ENCODE assay signal across 19 cellular contexts in the genomic region with DNA sequence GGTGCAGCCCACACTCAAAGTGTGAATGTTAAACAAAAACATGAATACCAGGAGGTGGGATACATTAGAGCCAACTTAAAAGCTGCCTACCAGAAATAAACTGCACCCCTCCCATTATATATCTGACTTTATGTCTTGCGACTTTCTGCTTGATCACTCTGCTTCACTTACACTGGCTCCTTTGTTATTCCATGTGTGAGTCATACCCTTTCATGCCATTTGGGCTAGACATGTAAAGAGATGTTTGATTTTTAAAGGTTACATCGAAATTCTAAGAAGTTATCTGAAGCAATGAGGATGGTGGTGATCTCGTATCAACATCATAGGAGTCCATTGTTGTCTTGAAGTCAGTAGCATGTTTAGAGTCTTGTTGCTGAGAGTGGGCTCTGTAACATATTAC. TPM values are rescaled to one million over a fixed set of nuclear protein-coding genes. Genes with fewer than 3 reads are reported as not detected.
DNase-seq lines count a peak whose midpoint lies in the region; ATAC-seq, FAIRE-seq and TF ChIP-seq lines count a peak whose summit lies in the region.
"Had no signal": no experiment of that assay in that cellular context is flagged by ENCODE, and none has a peak within 500 bp of the region (broad histone marks: within the 10 kb centered on the region; RNA-seq: fewer than 3 reads in every experiment).

No MANE protein-coding gene starts in this region.

- POLR2A ChIA-PET in AG04449 (lab: Yijun Ruan, JAX), result no interaction called here

- H3K36me3 ChIP-seq in brain microvascular endothelial cell (replicated peaks), result no peaks in the 10 kb centered on the region
- no peaks in the 10 kb centered on the region for H3K36me3 ChIP-seq in body of pancreas (replicated peaks in 1 of 2; ENCODE audit: insufficient read depth in 1 of 2, low read depth in 2 of 2)

- CTCF ChIA-PET in AG04449 (lab: Yijun Ruan, JAX), result no interaction called here

- H3K4me3 ChIP-seq in AG04449 (ENCODE audit: low read depth, low read length) (no peak overlapping the region), brain microvascular endothelial cell (ENCODE audit: low read depth, low read length) (no peak overlapping the region), body of pancreas (no peak overlapping the region)
- H3K4me3 ChIP-seq: GM23338 had no signal

- TF ChIP-seq CTCF in AG04449 (IDR thresholded peaks at IDR 0.05; ENCODE audit: insufficient read depth, low read length, missing control alignments) (no peak), brain microvascular endothelial cell (IDR thresholded peaks at IDR 0.05; ENCODE audit: low read depth, low read length, missing control alignments) (no peak), body of pancreas (IDR thresholded peaks at IDR 0.05) (no peak)

- 48 to 51% methylated on average over 3 of the region's 3 CpGs for WGBS in body of pancreas, 2 donors

- H3K27me3 ChIP-seq in brain microvascular endothelial cell (replicated peaks) (no peaks in the 10 kb centered on the region), body of pancreas (no peaks in the 10 kb centered on the region)

- no peaks in the 10 kb centered on the region for H3K9me3 ChIP-seq in body of pancreas

- no peak for FAIRE-seq in GM12891 (lab: Jason Lieb, UNC)
- FAIRE-seq: GM18507 had no signal

- in situ Hi-C loops in brain microvascular endothelial cell (cut with HindIII; ENCODE audit: low pct_ligation_motif_present, low sequenced_read_pairs), result no loop called here

- H3K4me1 ChIP-seq in body of pancreas, result no peaks in the 10 kb centered on the region

- DNase-seq in AG04449 (ENCODE audit: low read depth, low spot score) (peak; percentile 2), LHCN-M2 (ENCODE audit: low read depth) (peak; percentile 64), brain microvascular endothelial cell (peak; percentile 75), hepatic stellate cell (ENCODE audit: low spot score) (peak; percentile 18), ureter (ENCODE audit: low spot score) (no peak), GM12891 (ENCODE audit: insufficient read length, low spot score) (no peak), NCI-H1092 treated with DMSO at 0.1 percent for 48 hours (lab: John Stamatoyannopoulos, UW) (no peak), body of pancreas (no peak)
- DNase-seq: ACHN; activated naive CD8-positive, alpha-beta T cell treated with anti-CD3 and anti-CD28 coated beads for 36 hours; COR-L47; cortex of kidney; NCI-H1417 treated with DMSO at 0.1 percent for 48 hours; NCI-H446 treated with DMSO at 0.1 percent for 48 hours; stimulated activated naive CD8-positive, alpha-beta T cell treated with anti-CD3 and anti-CD28 coated beads, Interleukin-15, Interleukin-2, amounts not matched to agents 100 U/mL and 50 U/mL, for 24 hours had no signal

- no peak for ATAC-seq in body of pancreas
- ATAC-seq: GM23338; stimulated activated naive CD8-positive, alpha-beta T cell treated with anti-CD3 and anti-CD28 coated beads, Interleukin-15, Interleukin-2, amounts not matched to agents 100 U/mL and 50 U/mL, for 24 hours had no signal

- intact Hi-C loops in body of pancreas (cut with DNase I), result no loop called here

- TF ChIP-seq POLR2A in GM12891 (IDR thresholded peaks at IDR 0.05; ENCODE audit: low read depth, low read length), result no peak
- no peak for TF ChIP-seq POLR2A in body of pancreas (IDR thresholded peaks at IDR 0.05)

- H3K27ac ChIP-seq in brain microvascular endothelial cell, result peak overlapping the region; percentile 49
- H3K27ac ChIP-seq in body of pancreas, result no peak overlapping the region

TF ChIP-seq in GM12891, 5 proteins besides CTCF, POLR2A, EP300 and RAD21:
- TF ChIP-seq SPI1 (IDR thresholded peaks at IDR 0.05; ENCODE audit: low read depth, low read length) (no peak), PAX5 (IDR thresholded peaks at IDR 0.05; ENCODE audit: insufficient read depth, low read length, severe bottlenecking) (no peak), POU2F2 (IDR thresholded peaks at IDR 0.05; ENCODE audit: low read depth, low read length) (no peak)

RNA-seq across cellular contexts. Expression of a gene that starts 31.6 kb away (rescaled TPM):
- total RNA-seq in LHCN-M2 (2014; rRNA removed), result 24.1 and 33.2 TPM in 2 replicates
- 3.9 TPM for polyA plus RNA-seq in LHCN-M2 (2012)
- 8.5 TPM for total RNA-seq in ureter
- not detected for polyA plus RNA-seq in GM12891 (2012; ENCODE audit: low read depth, missing spikeins)
- total RNA-seq in body of pancreas, result 1 to 10 TPM; 2.6 TPM
- total RNA-seq: T-helper 1 cell treated with Interleukin-12 subunit alpha and Interleukin-12 subunit beta and Interleukin-4 antibody, amounts not matched to agents 30 ng/mL and 1 ng/mL, for 36 hours had no signal
- polyA plus RNA-seq: IgD-negative memory B cell had no signal

Comparison
In these comparisons a context has a peak if more than half of its experiments do, and no peak if none do; other contexts are left out.
1. DNase-seq: peak in AG04449 (single experiment), LHCN-M2 (single experiment), brain microvascular endothelial cell (single experiment) and hepatic stellate cell (single experiment); none in ureter (single experiment), GM12891 (single experiment), NCI-H1092 treated with DMSO at 0.1 percent for 48 hours (single experiment) and body of pancreas (0 of 4).